1 cellular context compared by ENCODE assay signal in the genomic region with DNA sequence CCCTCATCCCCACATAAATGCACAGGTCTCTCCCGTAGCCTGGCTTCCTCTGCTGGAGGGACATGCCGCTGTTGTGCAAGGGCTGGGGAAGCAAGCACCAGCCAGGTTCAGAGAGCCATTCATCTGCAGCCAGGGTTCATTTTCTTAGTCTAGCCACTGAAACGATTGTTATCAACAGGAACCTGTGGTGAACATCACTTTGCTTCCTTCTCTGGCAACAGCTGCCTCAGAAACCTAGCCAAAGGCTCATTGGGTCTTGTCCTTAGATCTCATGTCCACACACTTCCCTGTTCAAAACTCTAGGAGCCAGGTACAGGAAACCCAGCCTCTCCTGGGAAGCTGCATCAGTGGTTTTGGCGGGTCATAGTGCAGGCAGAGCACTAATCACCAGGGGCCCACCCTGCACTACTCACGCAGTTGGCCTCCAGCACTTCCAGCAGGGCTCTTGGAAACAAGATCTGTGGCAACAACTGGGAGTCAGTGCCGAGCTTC.
TF ChIP-seq lines count a peak whose summit lies in the region.

No MANE protein-coding gene starts in this region.

TF ChIP-seq in HepG2, 621 proteins besides CTCF, POLR2A, EP300 and RAD21 (continued from another document):
- TF ChIP-seq, protein P1, sequence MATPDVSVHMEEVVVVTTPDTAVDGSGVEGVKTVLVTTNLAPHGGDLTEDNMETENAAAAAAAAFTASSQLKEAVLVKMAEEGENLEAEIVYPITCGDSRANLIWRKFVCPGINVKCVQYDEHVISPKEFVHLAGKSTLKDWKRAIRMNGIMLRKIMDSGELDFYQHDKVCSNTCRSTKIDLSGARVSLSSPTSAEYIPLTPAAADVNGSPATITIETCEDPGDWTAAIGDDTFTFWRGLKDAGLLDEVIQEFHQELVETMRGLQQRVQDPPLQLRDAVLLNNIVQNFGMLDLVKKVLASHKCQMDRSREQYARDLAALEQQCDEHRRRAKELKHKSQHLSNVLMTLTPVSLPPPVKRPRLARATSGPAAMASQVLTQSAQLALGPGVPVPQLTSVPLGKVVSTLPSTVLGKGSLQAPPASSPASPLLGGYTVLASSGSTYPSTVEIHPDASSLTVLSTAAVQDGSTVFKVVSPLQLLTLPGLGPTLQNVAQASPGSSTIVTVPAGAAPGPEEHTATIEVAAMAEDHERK (CRISPR knock-in tag; IDR thresholded peaks at IDR 0.05; ENCODE audit: low read depth): no peak
- TF ChIP-seq ZNF101 (CRISPR knock-in tag; IDR thresholded peaks at IDR 0.05; ENCODE audit: borderline replicate concordance, low read depth): no peak
- no peak for TF ChIP-seq EZH2 (conservative IDR thresholded peaks at IDR 0.05; ENCODE audit: low read depth, low read length)
- TF ChIP-seq CREB1 (IDR thresholded peaks at IDR 0.05): no peak
- TF ChIP-seq CREB1 (CRISPR knock-in tag; IDR thresholded peaks at IDR 0.05): no peak
- no peak for TF ChIP-seq CHD2 (IDR thresholded peaks at IDR 0.05; ENCODE audit: low read depth, low read length)
- TF ChIP-seq, protein P2, sequence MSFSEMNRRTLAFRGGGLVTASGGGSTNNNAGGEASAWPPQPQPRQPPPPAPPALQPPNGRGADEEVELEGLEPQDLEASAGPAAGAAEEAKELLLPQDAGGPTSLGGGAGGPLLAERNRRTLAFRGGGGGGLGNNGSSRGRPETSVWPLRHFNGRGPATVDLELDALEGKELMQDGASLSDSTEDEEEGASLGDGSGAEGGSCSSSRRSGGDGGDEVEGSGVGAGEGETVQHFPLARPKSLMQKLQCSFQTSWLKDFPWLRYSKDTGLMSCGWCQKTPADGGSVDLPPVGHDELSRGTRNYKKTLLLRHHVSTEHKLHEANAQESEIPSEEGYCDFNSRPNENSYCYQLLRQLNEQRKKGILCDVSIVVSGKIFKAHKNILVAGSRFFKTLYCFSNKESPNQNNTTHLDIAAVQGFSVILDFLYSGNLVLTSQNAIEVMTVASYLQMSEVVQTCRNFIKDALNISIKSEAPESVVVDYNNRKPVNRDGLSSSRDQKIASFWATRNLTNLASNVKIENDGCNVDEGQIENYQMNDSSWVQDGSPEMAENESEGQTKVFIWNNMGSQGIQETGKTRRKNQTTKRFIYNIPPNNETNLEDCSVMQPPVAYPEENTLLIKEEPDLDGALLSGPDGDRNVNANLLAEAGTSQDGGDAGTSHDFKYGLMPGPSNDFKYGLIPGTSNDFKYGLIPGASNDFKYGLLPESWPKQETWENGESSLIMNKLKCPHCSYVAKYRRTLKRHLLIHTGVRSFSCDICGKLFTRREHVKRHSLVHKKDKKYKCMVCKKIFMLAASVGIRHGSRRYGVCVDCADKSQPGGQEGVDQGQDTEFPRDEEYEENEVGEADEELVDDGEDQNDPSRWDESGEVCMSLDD (CRISPR knock-in tag; IDR thresholded peaks at IDR 0.05; ENCODE audit: borderline replicate concordance): no peak
- TF ChIP-seq, protein P3, sequence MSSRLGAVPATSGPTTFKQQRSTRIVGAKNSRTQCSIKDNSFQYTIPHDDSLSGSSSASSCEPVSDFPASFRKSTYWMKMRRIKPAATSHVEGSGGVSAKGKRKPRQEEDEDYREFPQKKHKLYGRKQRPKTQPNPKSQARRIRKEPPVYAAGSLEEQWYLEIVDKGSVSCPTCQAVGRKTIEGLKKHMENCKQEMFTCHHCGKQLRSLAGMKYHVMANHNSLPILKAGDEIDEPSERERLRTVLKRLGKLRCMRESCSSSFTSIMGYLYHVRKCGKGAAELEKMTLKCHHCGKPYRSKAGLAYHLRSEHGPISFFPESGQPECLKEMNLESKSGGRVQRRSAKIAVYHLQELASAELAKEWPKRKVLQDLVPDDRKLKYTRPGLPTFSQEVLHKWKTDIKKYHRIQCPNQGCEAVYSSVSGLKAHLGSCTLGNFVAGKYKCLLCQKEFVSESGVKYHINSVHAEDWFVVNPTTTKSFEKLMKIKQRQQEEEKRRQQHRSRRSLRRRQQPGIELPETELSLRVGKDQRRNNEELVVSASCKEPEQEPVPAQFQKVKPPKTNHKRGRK (CRISPR knock-in tag; IDR thresholded peaks at IDR 0.05): no peak
- no peak for TF ChIP-seq ZSCAN9 (CRISPR knock-in tag; IDR thresholded peaks at IDR 0.05; ENCODE audit: borderline replicate concordance)
- no peak for TF ChIP-seq RBM22 (optimal IDR thresholded peaks at IDR 0.05; ENCODE audit: low read length)
- no peak for TF ChIP-seq ZMYM4 (CRISPR knock-in tag; IDR thresholded peaks at IDR 0.05)
- TF ChIP-seq FIP1L1 (IDR thresholded peaks at IDR 0.05; ENCODE audit: borderline replicate concordance, insufficient read depth, low read depth, low read length): no peak
- TF ChIP-seq JARID2 (CRISPR knock-in tag; IDR thresholded peaks at IDR 0.05; ENCODE audit: insufficient replicate concordance): no peak
- TF ChIP-seq, protein P4, sequence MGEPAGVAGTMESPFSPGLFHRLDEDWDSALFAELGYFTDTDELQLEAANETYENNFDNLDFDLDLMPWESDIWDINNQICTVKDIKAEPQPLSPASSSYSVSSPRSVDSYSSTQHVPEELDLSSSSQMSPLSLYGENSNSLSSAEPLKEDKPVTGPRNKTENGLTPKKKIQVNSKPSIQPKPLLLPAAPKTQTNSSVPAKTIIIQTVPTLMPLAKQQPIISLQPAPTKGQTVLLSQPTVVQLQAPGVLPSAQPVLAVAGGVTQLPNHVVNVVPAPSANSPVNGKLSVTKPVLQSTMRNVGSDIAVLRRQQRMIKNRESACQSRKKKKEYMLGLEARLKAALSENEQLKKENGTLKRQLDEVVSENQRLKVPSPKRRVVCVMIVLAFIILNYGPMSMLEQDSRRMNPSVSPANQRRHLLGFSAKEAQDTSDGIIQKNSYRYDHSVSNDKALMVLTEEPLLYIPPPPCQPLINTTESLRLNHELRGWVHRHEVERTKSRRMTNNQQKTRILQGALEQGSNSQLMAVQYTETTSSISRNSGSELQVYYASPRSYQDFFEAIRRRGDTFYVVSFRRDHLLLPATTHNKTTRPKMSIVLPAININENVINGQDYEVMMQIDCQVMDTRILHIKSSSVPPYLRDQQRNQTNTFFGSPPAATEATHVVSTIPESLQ (CRISPR knock-in tag; conservative IDR thresholded peaks at IDR 0.05): no peak
